ENCODE assay signal across 12 cellular contexts in genomic region chr1:202292773-202293172, GRCh38. TPM values are rescaled to one million over a fixed set of nuclear protein-coding genes. Genes with fewer than 3 reads are reported as not detected.
DNase-seq lines count a peak whose midpoint lies in the region; ATAC-seq, FAIRE-seq and TF ChIP-seq lines count a peak whose summit lies in the region.
"Had no signal": no experiment of that assay in that cellular context is flagged by ENCODE, and none has a peak within 500 bp of the region (broad histone marks: within the 10 kb centered on the region; RNA-seq: fewer than 3 reads in every experiment).

No MANE protein-coding gene starts in this region.

- WGBS in mammary epithelial cell (ENCODE audit: low coverage, missing lambda C conversion rate) = 100% methylated on average over 1 of the region's 1 CpG
- 67 to 94% methylated on average over 1 of the region's 1 CpG for WGBS in gastroesophageal sphincter (ENCODE audit: low coverage in 1 of 2), 2 donors

- no peak overlapping the region for H2AFZ ChIP-seq in mammary epithelial cell (ENCODE audit: low read depth, low read length)
- no peak overlapping the region for H2AFZ ChIP-seq in astrocyte (ENCODE audit: low read depth, low read length)
- no peak overlapping the region for H2AFZ ChIP-seq in osteoblast (ENCODE audit: low read length)

- peaks cover 49% of the 10 kb centered on the region for H3K4me1 Mint-ChIP-seq in MCF 10A (ENCODE audit: insufficient read depth, unreplicated experiment)
- H3K4me1 Mint-ChIP-seq in astrocyte (ENCODE audit: low read depth, unreplicated experiment) = peaks cover 20% of the 10 kb centered on the region
- H3K4me1 Mint-ChIP-seq: B cell had no signal

- no peak for TF ChIP-seq POLR2A in gastroesophageal sphincter (IDR thresholded peaks at IDR 0.05)

- no peak for FAIRE-seq in astrocyte (lab: Jason Lieb, UNC)
- FAIRE-seq: HepG2, HTR-8/SVneo had no signal

- BruUV-seq in MCF 10A (replicated peaks; lab: Mats Ljungman, UMichigan) (no TSS peak), mammary epithelial cell (replicated peaks; lab: Mats Ljungman, UMichigan) (no TSS peak)

- ATAC-seq in gastroesophageal sphincter = no peak
- ATAC-seq: HepG2 had no signal

- CTCF ChIA-PET in MCF 10A (lab: Yijun Ruan, JAX) = interaction anchor here (0.6 to 3.6 kb wide), 7 partner anchors 9 to 107 kb away, joined by 3 to 35 read pairs (median 4); no protein-coding TSS in a partner anchor
- CTCF ChIA-PET in mammary epithelial cell (lab: Charles Lee; ENCODE audit: low non-redundant PET) = no interaction called here
- CTCF ChIA-PET in HEK293 (lab: Yijun Ruan, JAX) = interaction anchor here (0.5 to 2.7 kb wide), 5 partner anchors 18 to 100 kb away, joined by 3 to 15 read pairs (median 4); partner anchors contain the start of gene LGR6

- H3K27me3 ChIP-seq in mammary epithelial cell (ENCODE audit: insufficient read depth, low read length) (no peaks in the 10 kb centered on the region), astrocyte (ENCODE audit: insufficient read depth, low read length) (no peaks in the 10 kb centered on the region), osteoblast (ENCODE audit: insufficient read depth, low read length) (peaks cover 4% of the 10 kb centered on the region), gastroesophageal sphincter (peaks cover 5% of the 10 kb centered on the region)

- no peaks in the 10 kb centered on the region for H3K79me2 ChIP-seq in mammary epithelial cell (ENCODE audit: insufficient read depth, low read length)
- no peaks in the 10 kb centered on the region for H3K79me2 ChIP-seq in astrocyte (ENCODE audit: insufficient read depth, low read length)
- no peaks in the 10 kb centered on the region for H3K79me2 ChIP-seq in osteoblast (ENCODE audit: insufficient read depth, low read length)

- dilution Hi-C loops in mammary epithelial cell (cut with HindIII; ENCODE audit: low sequenced_read_pairs) = no loop called here

- intact Hi-C loops in MCF 10A (cut with micrococcal nuclease) (loop anchor here (1.0 kb wide), 1 partner anchor 8 kb away; no protein-coding TSS in a partner anchor), mammary epithelial cell (cut with micrococcal nuclease) (no loop called here)

- DNase-seq in MCF 10A (ENCODE audit: unreplicated experiment) (no peak), mammary epithelial cell (no peak), astrocyte (ENCODE audit: low read depth) (no peak), osteoblast (ENCODE audit: insufficient read length, low spot score, missing footprints) (no peak), mesenteric fat pad (ENCODE audit: low spot score) (no peak)
- DNase-seq: C1 segment of cervical spinal cord; CD4-positive, alpha-beta T cell had no signal

- in situ Hi-C loops in mammary epithelial cell (cut with MboI; ENCODE audit: low sequenced_read_pairs in 2 of 2) = no loop called here

- no peak for TF ChIP-seq EP300 in gastroesophageal sphincter (IDR thresholded peaks at IDR 0.05)

- no peaks in the 10 kb centered on the region for H3K9me3 Mint-ChIP-seq in MCF 10A (ENCODE audit: unreplicated experiment)
- H3K9me3 Mint-ChIP-seq in astrocyte (ENCODE audit: unreplicated experiment) = peaks cover 2% of the 10 kb centered on the region
- H3K9me3 Mint-ChIP-seq: CD4-positive, alpha-beta T cell had no signal

- H3K27me3 Mint-ChIP-seq in MCF 10A (ENCODE audit: insufficient read depth, unreplicated experiment) (peaks cover 9% of the 10 kb centered on the region), astrocyte (ENCODE audit: low read depth, unreplicated experiment) (peaks cover 4% of the 10 kb centered on the region)
- H3K27me3 Mint-ChIP-seq: CD4-positive, alpha-beta T cell had no signal

- H3K36me3 ChIP-seq in mammary epithelial cell (ENCODE audit: insufficient read depth, low read length) = no peaks in the 10 kb centered on the region
- no peaks in the 10 kb centered on the region for H3K36me3 ChIP-seq in HEK293 (ENCODE audit: control insufficient read depth in 2 of 2, insufficient read depth in 1 of 2, low read length in 2 of 2)
- H3K36me3 ChIP-seq in astrocyte (ENCODE audit: insufficient read depth, low read length) = no peaks in the 10 kb centered on the region
- no peaks in the 10 kb centered on the region for H3K36me3 ChIP-seq in osteoblast (ENCODE audit: insufficient read depth, low read length)
- no peaks in the 10 kb centered on the region for H3K36me3 ChIP-seq in gastroesophageal sphincter

- no peak overlapping the region for H3K4me3 Mint-ChIP-seq in MCF 10A (ENCODE audit: unreplicated experiment)
- H3K4me3 Mint-ChIP-seq in astrocyte (ENCODE audit: unreplicated experiment) = no peak overlapping the region
- H3K4me3 Mint-ChIP-seq: B cell; CD4-positive, alpha-beta T cell had no signal

- H3K4me3 ChIP-seq in mammary epithelial cell (replicated peaks in 1 of 3; ENCODE audit: insufficient read depth in 1 of 3, low read depth in 2 of 3, low read length in 3 of 3) = no peak overlapping the region
- H3K4me3 ChIP-seq in HEK293 (ENCODE audit: low read depth, low read length) = no peak overlapping the region
- H3K4me3 ChIP-seq in astrocyte (ENCODE audit: insufficient read depth, low read depth, low read length) = no peak overlapping the region
- no peak overlapping the region for H3K4me3 ChIP-seq in osteoblast (ENCODE audit: insufficient read depth, low read length)
- H3K4me3 ChIP-seq in gastroesophageal sphincter = no peak overlapping the region

- H3K27ac ChIP-seq in mammary epithelial cell (ENCODE audit: insufficient read depth, low read depth, low read length) = no peak overlapping the region
- H3K27ac ChIP-seq in HEK293 (ENCODE audit: extremely low read depth, low read depth, low read length) = no peak overlapping the region
- H3K27ac ChIP-seq in astrocyte (ENCODE audit: low read depth, low read length) = no peak overlapping the region
- H3K27ac ChIP-seq in osteoblast (ENCODE audit: low read depth, low read length) = peak overlapping the region; percentile 20
- no peak overlapping the region for H3K27ac ChIP-seq in gastroesophageal sphincter

- peak overlapping the region; percentile 2 for H3K27ac Mint-ChIP-seq in MCF 10A (ENCODE audit: low read depth, unreplicated experiment)
- no peak overlapping the region for H3K27ac Mint-ChIP-seq in astrocyte (ENCODE audit: unreplicated experiment)
- H3K27ac Mint-ChIP-seq: B cell; CD4-positive, alpha-beta T cell had no signal

- H3K9me3 ChIP-seq in mammary epithelial cell (replicated peaks; ENCODE audit: insufficient read depth, low read length) (no peaks in the 10 kb centered on the region), HEK293 (ENCODE audit: control insufficient read depth, insufficient read depth, low read depth, low read length) (no peaks in the 10 kb centered on the region), astrocyte (ENCODE audit: insufficient read depth, low read depth, low read length) (no peaks in the 10 kb centered on the region), osteoblast (ENCODE audit: low read depth, low read length) (no peaks in the 10 kb centered on the region), gastroesophageal sphincter (no peaks in the 10 kb centered on the region)

- POLR2A ChIA-PET in MCF 10A (lab: Yijun Ruan, JAX) (interaction anchor here (0.6 to 3.8 kb wide), 12 partner anchors 9 to 805 kb away, joined by 3 to 68 read pairs (median 3); partner anchors contain the start of genes LGR6 and PCAT6), HEK293 (lab: Yijun Ruan, JAX) (no interaction called here)

- H3K4me1 ChIP-seq in mammary epithelial cell (ENCODE audit: insufficient read depth, low read length) (peaks cover 23% of the 10 kb centered on the region), HEK293 (ENCODE audit: control insufficient read depth, insufficient read depth, low read length) (no peaks in the 10 kb centered on the region), astrocyte (ENCODE audit: insufficient read depth, low read length) (peaks cover 19% of the 10 kb centered on the region), osteoblast (ENCODE audit: insufficient read depth, low read length) (peaks cover 19% of the 10 kb centered on the region), gastroesophageal sphincter (no peaks in the 10 kb centered on the region)

- no peak overlapping the region for H3K4me2 ChIP-seq in mammary epithelial cell (ENCODE audit: insufficient read depth, low read depth, low read length)
- H3K4me2 ChIP-seq in astrocyte (ENCODE audit: low read length) = peak overlapping the region; percentile 21
- H3K4me2 ChIP-seq in osteoblast (ENCODE audit: insufficient read depth, low read length) = no peak overlapping the region

- no peaks in the 10 kb centered on the region for H4K20me1 ChIP-seq in mammary epithelial cell (ENCODE audit: insufficient read depth, low read length)
- no peaks in the 10 kb centered on the region for H4K20me1 ChIP-seq in astrocyte (ENCODE audit: insufficient read depth, low read length)
- no peaks in the 10 kb centered on the region for H4K20me1 ChIP-seq in osteoblast (ENCODE audit: insufficient read depth, low read length)

- peaks cover 6% of the 10 kb centered on the region for H3K36me3 Mint-ChIP-seq in MCF 10A (ENCODE audit: insufficient read depth, unreplicated experiment)
- H3K36me3 Mint-ChIP-seq in astrocyte (ENCODE audit: low read depth, unreplicated experiment) = peaks cover 2% of the 10 kb centered on the region

- H3K9ac ChIP-seq in mammary epithelial cell (ENCODE audit: insufficient read depth, low read length) (no peak overlapping the region), astrocyte (ENCODE audit: low read length) (no peak overlapping the region)

- TF ChIP-seq CTCF in MCF 10A (IDR thresholded peaks at IDR 0.05; ENCODE audit: unreplicated experiment) (no peak), mammary epithelial cell (conservative IDR thresholded peaks at IDR 0.05 in 1 of 2, IDR thresholded peaks at IDR 0.05 in 1 of 2; ENCODE audit: extremely low read depth in 1 of 2, insufficient read depth in 1 of 2, low read depth in 1 of 2, low read length in 2 of 2) (no peak), HEK293 (tag by site-specific recombination; IDR thresholded peaks at IDR 0.05) (no peak), astrocyte (IDR thresholded peaks at IDR 0.05; ENCODE audit: insufficient read depth, low read depth, low read length) (no peak), osteoblast (IDR thresholded peaks at IDR 0.05; ENCODE audit: extremely low read depth, low read depth, low read length) (no peak), gastroesophageal sphincter (IDR thresholded peaks at IDR 0.05) (no peak)

TF ChIP-seq in HEK293, 187 proteins besides CTCF, POLR2A, EP300 and RAD21:
- no peak for TF ChIP-seq OVOL3 (tag by site-specific recombination; IDR thresholded peaks at IDR 0.05)
- peak; percentile 82 for TF ChIP-seq ZNF664 (tag by site-specific recombination; IDR thresholded peaks at IDR 0.05)

RNA-seq across cellular contexts. Expression of gene UBE2T, which starts 49.0 kb away (rescaled TPM):
- total RNA-seq in MCF 10A (2022) = 29.1 and 31.9 TPM in 2 replicates
- 10 to 100 TPM; 11.0 to 34.7 TPM for total RNA-seq in mammary epithelial cell
- polyA plus RNA-seq in mammary epithelial cell = 89.1 TPM
- polyA minus RNA-seq in mammary epithelial cell = 17.7 TPM
- total RNA-seq in astrocyte = 7.9 and 10.7 TPM in 2 replicates
- 5.3 and 5.4 TPM in 2 replicates for total RNA-seq in osteoblast
- 2.0 TPM for total RNA-seq in mesenteric fat pad
- 1 to 10 TPM in 3 of 4 donors, not detected in 1; 1.7 to 7.3 (median 6.4) TPM for total RNA-seq in gastroesophageal sphincter

RNA-seq across cellular contexts. Expression of gene PPP1R12B, which starts 55.7 kb away (rescaled TPM):
- 31.1 and 33.8 TPM in 2 replicates for total RNA-seq in MCF 10A (2022)
- total RNA-seq in mammary epithelial cell = 10 to 100 TPM; 13.5 to 42.0 TPM
- 5.0 TPM for polyA plus RNA-seq in mammary epithelial cell
- 15.6 TPM for polyA minus RNA-seq in mammary epithelial cell
- total RNA-seq in astrocyte = 9.8 and 12.2 TPM in 2 replicates
- total RNA-seq in osteoblast = 20.0 and 20.6 TPM in 2 replicates
- total RNA-seq in mesenteric fat pad = 79.0 TPM
- total RNA-seq in gastroesophageal sphincter = 1,000 to 10,000 TPM in 2 of 4 donors, 100 to 1,000 TPM in 2; 747 to 1,375 (median 979) TPM
